8 cellular contexts compared by ENCODE assay signal in genomic region chr20:45311589-45312211, GRCh38. TPM values are rescaled to one million over a fixed set of nuclear protein-coding genes. Genes with fewer than 3 reads are reported as not detected.
DNase-seq lines count a peak whose midpoint lies in the region; ATAC-seq and TF ChIP-seq lines count a peak whose summit lies in the region.

No MANE protein-coding gene starts in this region.

- H3K9me3 ChIP-seq in CD4-positive, CD25-positive, alpha-beta regulatory T cell (ENCODE audit: control insufficient read depth in 2 of 2, low read length in 2 of 2), result no peaks in the 10 kb centered on the region
- no peaks in the 10 kb centered on the region for H3K9me3 ChIP-seq in skeletal muscle satellite cell (replicated peaks; ENCODE audit: low read length)

- no peak overlapping the region for H3K27ac Mint-ChIP-seq in CD4-positive, CD25-positive, alpha-beta regulatory T cell

- intact Hi-C loops in left cardiac atrium (cut with DNase I), result no loop called here

- peak overlapping the region; percentile 53 for H3K4me2 ChIP-seq in skeletal muscle satellite cell (ENCODE audit: low read length)

- H3K9ac ChIP-seq in skeletal muscle satellite cell (ENCODE audit: low read depth, low read length), result no peak overlapping the region

- H3K36me3 ChIP-seq in CD4-positive, CD25-positive, alpha-beta regulatory T cell (ENCODE audit: control insufficient read depth, insufficient read depth, low read length), result no peaks in the 10 kb centered on the region
- no peaks in the 10 kb centered on the region for H3K36me3 ChIP-seq in skeletal muscle satellite cell (ENCODE audit: insufficient read depth, low read length)

- H3K27me3 Mint-ChIP-seq in CD4-positive, CD25-positive, alpha-beta regulatory T cell, result peaks cover 50% of the 10 kb centered on the region

- H3K27ac ChIP-seq in CD4-positive, CD25-positive, alpha-beta regulatory T cell (ENCODE audit: insufficient read depth, low read length, poor library complexity, severe bottlenecking), result no peak overlapping the region

- peaks cover 0 to 2% (median 0%) of the 10 kb centered on the region in 7 donors for H3K9me3 Mint-ChIP-seq in CD4-positive, CD25-positive, alpha-beta regulatory T cell

- peak; percentile 25 to 70 (median 40) for DNase-seq in CD4-positive, CD25-positive, alpha-beta regulatory T cell
- DNase-seq in HFF-Myc (ENCODE audit: extremely low read depth, low read depth) (no peak), RPMI8226 (peak; percentile 78), left cardiac atrium (peak; percentile 59)
- DNase-seq in activated naive CD4-positive, alpha-beta T cell treated with Interleukin-2 at 50 U/mL for 16 hours, result peak; percentile 73

- H3K36me3 Mint-ChIP-seq in CD4-positive, CD25-positive, alpha-beta regulatory T cell, result peaks cover 8% of the 10 kb centered on the region

- no peak overlapping the region for H3K4me3 Mint-ChIP-seq in CD4-positive, CD25-positive, alpha-beta regulatory T cell

- TF ChIP-seq CTCF in HFF-Myc (IDR thresholded peaks at IDR 0.05; ENCODE audit: low read depth, low read length, missing control alignments), result peak; percentile 87

- peaks cover 0 to 6% (median 3%) of the 10 kb centered on the region in 4 donors for H3K4me1 Mint-ChIP-seq in CD4-positive, CD25-positive, alpha-beta regulatory T cell

- H3K4me3 ChIP-seq in CD4-positive, CD25-positive, alpha-beta regulatory T cell (ENCODE audit: low read depth, low read length), result no peak overlapping the region
- no peak overlapping the region for H3K4me3 ChIP-seq in HFF-Myc (replicated peaks; ENCODE audit: low read depth, low read length)
- no peak overlapping the region for H3K4me3 ChIP-seq in skeletal muscle satellite cell (ENCODE audit: low read length)

- H3K27me3 ChIP-seq in CD4-positive, CD25-positive, alpha-beta regulatory T cell (ENCODE audit: control insufficient read depth, insufficient read depth, low read length), result peaks cover 4% of the 10 kb centered on the region
- peaks cover 65% of the 10 kb centered on the region for H3K27me3 ChIP-seq in skeletal muscle satellite cell (ENCODE audit: control insufficient read depth, insufficient read depth, low read length)

- peaks cover 7% of the 10 kb centered on the region for H3K4me1 ChIP-seq in CD4-positive, CD25-positive, alpha-beta regulatory T cell (ENCODE audit: control insufficient read depth, insufficient read depth, low read length, poor library complexity, severe bottlenecking)
- no peaks in the 10 kb centered on the region for H3K4me1 ChIP-seq in skeletal muscle satellite cell (ENCODE audit: control insufficient read depth, insufficient read depth, low read length)

- ATAC-seq in CD4-positive, CD25-positive, alpha-beta regulatory T cell (ENCODE audit: low read depth in 2 of 2), result peak in 1 of 2 donors; percentile 55
- ATAC-seq in left cardiac atrium (peak; percentile 54 to 72), HG02840 (IDR thresholded peaks at IDR 0.05; ENCODE audit: low FRiP score, unreplicated experiment) (no peak), HG02623 (IDR thresholded peaks at IDR 0.05; ENCODE audit: unreplicated experiment) (no peak)

RNA-seq across cellular contexts. Expression of gene MATN4, which starts 3.6 kb away (rescaled TPM):
- not detected for total RNA-seq in CD4-positive, CD25-positive, alpha-beta regulatory T cell
- polyA plus RNA-seq in CD4-positive, CD25-positive, alpha-beta regulatory T cell, result under 1 TPM in 1 of 4 donors, not detected in 3; 0.10 TPM
- total RNA-seq in left cardiac atrium, result not detected
- total RNA-seq in skeletal muscle satellite cell (2012; rRNA removed), result not detected in 2 replicates

RNA-seq across cellular contexts. Expression of gene RBPJL, which starts 5.1 kb away (rescaled TPM):
- not detected for total RNA-seq in CD4-positive, CD25-positive, alpha-beta regulatory T cell
- not detected for polyA plus RNA-seq in CD4-positive, CD25-positive, alpha-beta regulatory T cell
- total RNA-seq in left cardiac atrium, result not detected
- total RNA-seq in skeletal muscle satellite cell (2012; rRNA removed), result not detected in 2 replicates

RNA-seq across cellular contexts. Expression of gene SDC4, which starts 36.5 kb away (rescaled TPM):
- 8.2 TPM for total RNA-seq in CD4-positive, CD25-positive, alpha-beta regulatory T cell
- 1 to 10 TPM; 2.2 to 6.3 (median 3.7) TPM for polyA plus RNA-seq in CD4-positive, CD25-positive, alpha-beta regulatory T cell
- 100 to 1,000 TPM in 1 of 2 donors, 10 to 100 TPM in 1; 51.4 to 152 TPM for total RNA-seq in left cardiac atrium
- 72.8 and 93.0 TPM in 2 replicates for total RNA-seq in skeletal muscle satellite cell (2012; rRNA removed)

RNA-seq across cellular contexts. Expression of gene SYS1, which starts 51.3 kb away (rescaled TPM):
- total RNA-seq in CD4-positive, CD25-positive, alpha-beta regulatory T cell, result 94.2 TPM
- polyA plus RNA-seq in CD4-positive, CD25-positive, alpha-beta regulatory T cell, result 10 to 100 TPM; 38.4 to 54.3 (median 42.0) TPM
- 10 to 100 TPM; 23.4 to 24.1 TPM for total RNA-seq in left cardiac atrium
- total RNA-seq in skeletal muscle satellite cell (2012; rRNA removed), result 18.6 and 18.8 TPM in 2 replicates

RNA-seq across cellular contexts. Expression of gene SLPI, which starts 57.3 kb away (rescaled TPM):
- not detected for total RNA-seq in CD4-positive, CD25-positive, alpha-beta regulatory T cell
- polyA plus RNA-seq in CD4-positive, CD25-positive, alpha-beta regulatory T cell, result not detected
- 10 to 100 TPM; 44.2 to 86.7 TPM for total RNA-seq in left cardiac atrium
- total RNA-seq in skeletal muscle satellite cell (2012; rRNA removed), result not detected in 2 replicates

Comparison
In these comparisons a context has a peak if more than half of its experiments do, and no peak if none do; other contexts are left out.
1. ATAC-seq: peak in left cardiac atrium (2 of 2); none in HG02840 (single experiment) and HG02623 (single experiment).